8 cellular contexts compared by ENCODE assay signal in genomic region chr11:47981667-47982404, GRCh38. TPM values are rescaled to one million over a fixed set of nuclear protein-coding genes. Genes with fewer than 3 reads are reported as not detected.
DNase-seq lines count a peak whose midpoint lies in the region; ATAC-seq and TF ChIP-seq lines count a peak whose summit lies in the region.

No MANE protein-coding gene starts in this region.

- DNase-seq in GM23248 (no peak), T-cell (peak in 1 of 34 experiments; percentile 22), fibroblast of pulmonary artery (ENCODE audit: low read depth) (no peak), posterior vena cava (ENCODE audit: low spot score) (peak; percentile 82), cerebellar nuclear complex (lab: John Stamatoyannopoulos, UW) (no peak), NCI-H226 (no peak), NCI-H1436 (lab: John Stamatoyannopoulos, UW) (no peak)

- peaks cover 26% of the 10 kb centered on the region for H3K4me1 ChIP-seq in GM23248 (ENCODE audit: insufficient read depth)

- no peaks in the 10 kb centered on the region for H3K9me2 ChIP-seq in GM23248 (ENCODE audit: insufficient read depth)

- POLR2A ChIA-PET in T-cell (lab: Charles Lee): interaction anchor here (1.0 to 1.2 kb wide), 2 partner anchors 20 kb away, joined by 6 to 8 read pairs; no protein-coding TSS in a partner anchor

- no peak overlapping the region for H3K27ac ChIP-seq in GM23248

- H3K27me3 Mint-ChIP-seq in T-cell: no peaks in the 10 kb centered on the region

- no peaks in the 10 kb centered on the region for H3K27me3 ChIP-seq in GM23248 (replicated peaks; ENCODE audit: insufficient read depth)

- intact Hi-C loops in posterior vena cava (cut with DNase I): loop anchor here in 1 of 2 donors (10.0 kb wide), 1 partner anchor 103 kb away; no protein-coding TSS in a partner anchor

- H4K20me1 ChIP-seq in GM23248 (ENCODE audit: insufficient read depth): no peaks in the 10 kb centered on the region

- H3K4me3 ChIP-seq in GM23248 (peak overlapping the region; percentile 81), fibroblast of pulmonary artery (replicated peaks; ENCODE audit: low read depth, low read length) (peak overlapping the region; percentile 66)

- CTCF ChIA-PET in T-cell (lab: Charles Lee): interaction anchor here (0.6 to 2.5 kb wide), 6 partner anchors 16 to 158 kb away, joined by 3 to 15 read pairs (median 4); no protein-coding TSS in a partner anchor

- peak overlapping the region; percentile 80 for H3K9ac ChIP-seq in GM23248

- H3K79me2 ChIP-seq in GM23248 (ENCODE audit: insufficient read depth): peaks cover 54% of the 10 kb centered on the region

- H3K4me1 Mint-ChIP-seq in T-cell: peaks cover 41 to 49% (median 45%) of the 10 kb centered on the region in 3 donors

- no peaks in the 10 kb centered on the region for H3K9me3 ChIP-seq in GM23248 (ENCODE audit: low read depth)

- no peak for ATAC-seq in T-cell (replicated peaks in 1 of 4)
- ATAC-seq in HG03108 (IDR thresholded peaks at IDR 0.05; ENCODE audit: unreplicated experiment): no peak

- H3K36me3 Mint-ChIP-seq in T-cell: peaks cover 4% of the 10 kb centered on the region

- H3K9me3 Mint-ChIP-seq in T-cell: no peaks in the 10 kb centered on the region

- no peaks in the 10 kb centered on the region for H3K36me3 ChIP-seq in GM23248 (ENCODE audit: low read depth)

- peak overlapping the region; percentile 82 to 94 (median 91) for H3K4me3 Mint-ChIP-seq in T-cell

- peak overlapping the region; percentile 84 for H3K4me2 ChIP-seq in GM23248 (ENCODE audit: unreplicated experiment)

- WGBS in GM23248 (ENCODE audit: low coverage in 1 of 2, low lambda C conversion rate in 2 of 2, missing lambda C conversion rate in 2 of 2), 2 experiments: 68 to 69% methylated on average over 17 of the region's 17 CpGs

- no peak for TF ChIP-seq CTCF in fibroblast of pulmonary artery (IDR thresholded peaks at IDR 0.05; ENCODE audit: low read length, missing control alignments)

- peaks cover 11% of the 10 kb centered on the region; the same call in 1 of the 2 replicates for H3F3A ChIP-seq in GM23248 (ENCODE audit: insufficient read depth)

- peak overlapping the region; percentile 70 for H2AFZ ChIP-seq in GM23248

- in situ Hi-C loops in GM23248 (cut with MboI): loop anchor here (10.0 kb wide), 1 partner anchor 133 kb away; no protein-coding TSS in a partner anchor

- H3K27ac Mint-ChIP-seq in T-cell: peak overlapping the region; percentile 76 to 90

RNA-seq across cellular contexts. Expression of gene PTPRJ, which starts 1.5 kb away (rescaled TPM):
- 9.5 and 10.0 TPM in 2 replicates for total RNA-seq in GM23248 (2014; rRNA removed; shearing (Covaris generic))
- 4.1 and 4.5 TPM in 2 replicates for polyA plus RNA-seq in GM23248 (2016; fragmentation: Nextera tagmentation; extraction: Ambion mirVana)
- total RNA-seq in T-cell (10 to 100 TPM; 44.8 to 71.0 (median 57.9) TPM), posterior vena cava (10 to 100 TPM; 17.4 to 19.7 TPM)
